In genomic region chr6:123616942-123617341, GRCh38 we compare ENCODE assay signal across 28 cellular contexts. TPM values are rescaled to one million over a fixed set of nuclear protein-coding genes. Genes with fewer than 3 reads are reported as not detected.
"Had no signal": no experiment of that assay in that cellular context is flagged by ENCODE, and none has a peak within 500 bp of the region (broad histone marks: within the 10 kb centered on the region; RNA-seq: fewer than 3 reads in every experiment).

No MANE protein-coding gene starts in this region.

- DNase-seq: activated CD4-positive, alpha-beta T cell treated with anti-CD3 and anti-CD28 coated beads for 36 hours; activated CD4-positive, CD25-positive, alpha-beta regulatory T cell; activated CD8-positive, alpha-beta memory T cell treated with anti-CD3 and anti-CD28 coated beads, Interleukin-2, amount 10 ng/mL, durations not matched to agents 7 days and 5 days; activated CD8-positive, alpha-beta T cell treated with anti-CD3 and anti-CD28 coated beads, Interleukin-2, amount 10 ng/mL, durations not matched to agents 7 days and 5 days; activated naive CD8-positive, alpha-beta T cell treated with anti-CD3 and anti-CD28 coated beads, Interleukin-2, amount 50 U/mL, for 24 hours; activated T-cell treated with anti-CD3 and anti-CD28 coated beads, Interleukin-2, amount 50 U/mL, for 48 hours; amygdala; dermis blood vessel endothelial cell; effector CD8-positive, alpha-beta T cell; esophagus squamous epithelium; foreskin melanocyte; glutamatergic neuron; hippocampal formation; left cardiac atrium; naive B cell; nephron progenitor cell; sigmoid colon; stimulated activated CD4-positive, alpha-beta T cell treated with anti-CD3 and anti-CD28 coated beads, Interleukin-15, amount 100 ng/mL, for 24 hours; stimulated activated CD4-positive, alpha-beta T cell treated with anti-CD3 and anti-CD28 coated beads, Interleukin-2, amount 100 ng/mL, for 24 hours; stimulated activated naive CD4-positive, alpha-beta T cell had no signal

- H3K4me3 ChIP-seq: esophagus squamous epithelium, sigmoid colon, suprapubic skin, tibial nerve had no signal

- ATAC-seq: activated CD4-positive, alpha-beta T cell treated with anti-CD3 and anti-CD28 coated beads for 36 hours; activated CD8-positive, alpha-beta memory T cell treated with anti-CD3 and anti-CD28 coated beads, Interleukin-2, amount 10 ng/mL, durations not matched to agents 7 days and 5 days; activated CD8-positive, alpha-beta T cell treated with anti-CD3 and anti-CD28 coated beads, Interleukin-2, amount 10 ng/mL, durations not matched to agents 7 days and 5 days; activated naive CD8-positive, alpha-beta T cell treated with anti-CD3 and anti-CD28 coated beads, Interleukin-2, amount 50 U/mL, for 24 hours had no signal

- H3K36me3 ChIP-seq: esophagus squamous epithelium, neutrophil, sigmoid colon, suprapubic skin, tibial nerve had no signal

- H3K27me3 ChIP-seq: esophagus squamous epithelium, neutrophil, sigmoid colon, suprapubic skin, tibial nerve had no signal

- H3K27ac ChIP-seq: epithelial cell of prostate, esophagus squamous epithelium, neutrophil, sigmoid colon, suprapubic skin, tibial nerve had no signal

- H3K4me1 ChIP-seq: esophagus squamous epithelium, sigmoid colon, suprapubic skin, tibial nerve had no signal

- H3K9me3 ChIP-seq: esophagus squamous epithelium, neutrophil, sigmoid colon, suprapubic skin, tibial nerve had no signal

RNA-seq across cellular contexts. Expression of gene TRDN, which starts 19.8 kb away (rescaled TPM):
- total RNA-seq: activated CD4-positive, alpha-beta T cell treated with anti-CD3 and anti-CD28 coated beads for 36 hours; activated CD8-positive, alpha-beta memory T cell treated with anti-CD3 and anti-CD28 coated beads, Interleukin-2, amount 10 ng/mL, durations not matched to agents 7 days and 5 days; activated CD8-positive, alpha-beta T cell treated with anti-CD3 and anti-CD28 coated beads, Interleukin-2, amount 10 ng/mL, durations not matched to agents 7 days and 5 days; activated T-helper 2 cell treated with anti-CD3 and anti-CD28 coated beads, Interferon-gamma antibody, Interleukin-2, Interleukin-4, amounts not matched to agents 10 μg/mL and 5 μg/mL and 100 μg/mL, durations not matched to agents 14 hours and 24 hours and 36 hours; dermis blood vessel endothelial cell; esophagus squamous epithelium; osteocyte; renal cortical epithelial cell; suprapubic skin had no signal
- polyA plus RNA-seq: keratinocyte had no signal
